Comparison of ENCODE assay signal across 2 cellular contexts in genomic region chr20:41818369-41818768, GRCh38.
TF ChIP-seq lines count a peak whose summit lies in the region.

No MANE protein-coding gene starts in this region.

TF ChIP-seq in K562, 482 proteins besides CTCF, POLR2A, EP300 and RAD21:
- no peak for TF ChIP-seq ZBTB5 (IDR thresholded peaks at IDR 0.05)
- no peak for TF ChIP-seq E2F8 (IDR thresholded peaks at IDR 0.05; ENCODE audit: low read depth, partially characterized antibody)
- TF ChIP-seq TAF1 (IDR thresholded peaks at IDR 0.05; ENCODE audit: control insufficient read depth, extremely low read depth, insufficient read depth, low read length, severe bottlenecking): no peak
- TF ChIP-seq ZNF212 (CRISPR knock-in tag; IDR thresholded peaks at IDR 0.05): no peak
- TF ChIP-seq CREB5 (CRISPR knock-in tag; IDR thresholded peaks at IDR 0.05): no peak
- TF ChIP-seq SMARCC2 (IDR thresholded peaks at IDR 0.05; ENCODE audit: low read depth): no peak
- TF ChIP-seq MCM7 (IDR thresholded peaks at IDR 0.05): no peak
- no peak for TF ChIP-seq MAFG (tag; conservative IDR thresholded peaks at IDR 0.05)
- TF ChIP-seq RBM25 (IDR thresholded peaks at IDR 0.05; ENCODE audit: low read depth, low read length, severe bottlenecking): peak; percentile 59

TF ChIP-seq in neural cell, 6 proteins besides CTCF, POLR2A, EP300 and RAD21 (continued from another document):
- no peak for TF ChIP-seq REST (IDR thresholded peaks at IDR 0.05; ENCODE audit: borderline replicate concordance)
